In genomic region chr5:180885845-180886529, GRCh38 we compare ENCODE assay signal across 11 cellular contexts. TPM values are rescaled to one million over a fixed set of nuclear protein-coding genes. Genes with fewer than 3 reads are reported as not detected.
DNase-seq lines count a peak whose midpoint lies in the region; ATAC-seq and TF ChIP-seq lines count a peak whose summit lies in the region.
"Not testable (repeated sequence)": the region's sequence is repeated elsewhere in the genome, so short reads cannot be mapped to it uniquely, and the experiment has no call there.
"Had no signal": no experiment of that assay in that cellular context is flagged by ENCODE, and none has a peak within 500 bp of the region (broad histone marks: within the 10 kb centered on the region; RNA-seq: fewer than 3 reads in every experiment).

No MANE protein-coding gene starts in this region.

- not testable (repeated sequence) for H3K9me3 ChIP-seq in left lung; neuronal stem cell (replicated peaks in 1 of 2; ENCODE audit: control insufficient read depth in 2 of 2, insufficient read depth in 1 of 2, low read depth in 1 of 2, low read length in 2 of 2)

- H3K27me3 ChIP-seq in left lung; neuronal stem cell (ENCODE audit: control insufficient read depth in 3 of 3, insufficient read depth in 3 of 3, low read depth in 1 of 3, low read length in 3 of 3): not testable (repeated sequence)

- H3K4me1 ChIP-seq in left lung; neuronal stem cell (ENCODE audit: control insufficient read depth in 2 of 2, insufficient read depth in 1 of 2, low read depth in 1 of 2, low read length in 2 of 2): not testable (repeated sequence)

- H3K4me2 ChIP-seq in neuronal stem cell (ENCODE audit: insufficient read depth, low read length, poor library complexity, severe bottlenecking): not testable (repeated sequence)

- H2BK5ac ChIP-seq in neuronal stem cell (ENCODE audit: low read length): not testable (repeated sequence)

- H3K4me3 ChIP-seq in left lung; neuronal stem cell (ENCODE audit: low read length in 2 of 2): not testable (repeated sequence)

- DNase-seq in DMS53 treated with DMSO at 0.1 percent for 48 hours (lab: John Stamatoyannopoulos, UW; ENCODE audit: unreplicated experiment) (peak; percentile 70), NCI-H526 (lab: John Stamatoyannopoulos, UW) (peak; percentile 3 to 49), SIG-M5 treated with dmso at 0.1 percent for 504 hours (lab: John Stamatoyannopoulos, UW; ENCODE audit: unreplicated experiment) (peak; percentile 13), left lung (peak in 1 of 2 donors; percentile 68)
- not testable (repeated sequence) for DNase-seq in neuronal stem cell (ENCODE audit: low spot score)

- H2BK120ac ChIP-seq in neuronal stem cell (ENCODE audit: low read depth, low read length): not testable (repeated sequence)

- H3K14ac ChIP-seq in neuronal stem cell (ENCODE audit: low read length): not testable (repeated sequence)

- H3K18ac ChIP-seq in neuronal stem cell (ENCODE audit: low read length): not testable (repeated sequence)

- H3K4ac ChIP-seq in neuronal stem cell (ENCODE audit: low read length): not testable (repeated sequence)

- H3K27ac ChIP-seq in left lung; neuronal stem cell (replicated peaks; ENCODE audit: low read length): not testable (repeated sequence)

- ATAC-seq in esophagus mucosa (peak; percentile 89), left lung (peak; percentile 99)

- not testable (repeated sequence) for H3K36me3 ChIP-seq in left lung; neuronal stem cell (replicated peaks in 1 of 2; ENCODE audit: control insufficient read depth in 2 of 2, insufficient read depth in 2 of 2, low read length in 2 of 2)

- not testable (repeated sequence) for TF ChIP-seq RAD21 in Ishikawa (IDR thresholded peaks at IDR 0.05; ENCODE audit: low read depth)

- not testable (repeated sequence) for H4K91ac ChIP-seq in neuronal stem cell (ENCODE audit: low read depth, low read length, poor library complexity)

- H2AK5ac ChIP-seq in neuronal stem cell (ENCODE audit: low read depth, low read length): not testable (repeated sequence)

- intact Hi-C loops in left lung (cut with DNase I): not testable (repeated sequence)

- not testable (repeated sequence) for TF ChIP-seq EP300 in Ishikawa (IDR thresholded peaks at IDR 0.05; ENCODE audit: borderline replicate concordance)

- not testable (repeated sequence) for TF ChIP-seq CTCF in left lung (IDR thresholded peaks at IDR 0.05)

- peak overlapping the region; percentile 45 for H2AFZ ChIP-seq in neuronal stem cell (ENCODE audit: low read length)

- no CpG with 5 or more reads among the region's 11 CpGs for WGBS in neuronal stem cell (ENCODE audit: extremely low coverage in 2 of 2, insufficient read length in 2 of 2, insufficient replicate concordance in 1 of 2), 2 donors

- H3K9ac ChIP-seq in neuronal stem cell (ENCODE audit: low read depth, low read length, poor library complexity): not testable (repeated sequence)

- not testable (repeated sequence) for H3K23ac ChIP-seq in neuronal stem cell (ENCODE audit: low read depth, low read length, poor library complexity)

- H2BK15ac ChIP-seq in neuronal stem cell (ENCODE audit: low read length): not testable (repeated sequence)

- H2BK12ac ChIP-seq in neuronal stem cell (ENCODE audit: low read length): not testable (repeated sequence)

- H4K8ac ChIP-seq in neuronal stem cell (ENCODE audit: low read depth, low read length): not testable (repeated sequence)

- H3K79me1 ChIP-seq in neuronal stem cell (ENCODE audit: low read depth, low read length): not testable (repeated sequence)

TF ChIP-seq in Ishikawa, 13 proteins besides CTCF, POLR2A, EP300 and RAD21:
- TF ChIP-seq MAX (IDR thresholded peaks at IDR 0.05) (0 out of 2 replicates have a peak, but pooled peaks have one; percentile 16), YY1 (IDR thresholded peaks at IDR 0.05; ENCODE audit: low read depth) (0 out of 2 replicates have a peak, but pooled peaks have one; percentile 59)

RNA-seq across cellular contexts. Expression of gene BTNL8, which starts 13.0 kb away (rescaled TPM):
- not detected for total RNA-seq in esophagus mucosa
- 1 to 10 TPM in 1 of 2 donors, under 1 TPM in 1; 0.47 to 1.8 TPM for total RNA-seq in left lung
- polyA plus RNA-seq in neuronal stem cell (2013, experiment 1 of 2): 0.26 TPM
- polyA plus RNA-seq in neuronal stem cell (2013, experiment 2 of 2): 0.26 TPM
- total RNA-seq: activated CD8-positive, alpha-beta T cell treated with anti-CD3 and anti-CD28 coated beads, Interleukin-2, amount 10 ng/mL, durations not matched to agents 7 days and 5 days; fibroblast of villous mesenchyme; natural killer cell treated with Interleukin-12 subunit alpha and Interleukin-12 subunit beta and Interleukin-15 and Interleukin-18, amount 100 ng/mL, for 72 hours; T-helper 2 cell treated with Interferon-gamma antibody and Interleukin-4, amounts not matched to agents 100 ng/mL and 5 ng/mL, for 36 hours had no signal

RNA-seq across cellular contexts. Expression of gene ZFP62, which starts 24.9 kb away (rescaled TPM):
- 12.9 TPM for total RNA-seq in esophagus mucosa
- total RNA-seq in left lung: 10 to 100 TPM; 21.4 to 22.1 TPM
- 36.6 TPM for polyA plus RNA-seq in neuronal stem cell (2013, experiment 1 of 2)
- 36.1 TPM for polyA plus RNA-seq in neuronal stem cell (2013, experiment 2 of 2)
